In genomic region chr9:76419782-76420380, GRCh38 we compare ENCODE assay signal across 9 cellular contexts. TPM values are rescaled to one million over a fixed set of nuclear protein-coding genes. Genes with fewer than 3 reads are reported as not detected.
A peak's percentile ranks its signal among the peaks of the same experiment; 100 is the strongest.
DNase-seq lines count a peak whose midpoint lies in the region; ATAC-seq and TF ChIP-seq lines count a peak whose summit lies in the region.
"Had no signal": no experiment of that assay in that cellular context is flagged by ENCODE, and none has a peak within 500 bp of the region (broad histone marks: within the 10 kb centered on the region; RNA-seq: fewer than 3 reads in every experiment).

No MANE protein-coding gene starts in this region.

- no peak overlapping the region for H3K4me3 ChIP-seq in Karpas-422 (ENCODE audit: low read length)
- H3K4me3 ChIP-seq in choroid plexus epithelial cell (ENCODE audit: low read depth, low read length): no peak overlapping the region
- no peak overlapping the region for H3K4me3 ChIP-seq in parathyroid adenoma (ENCODE audit: low read depth, low read length)
- H3K4me3 ChIP-seq: BLaER1 had no signal

- H4K20me1 ChIP-seq in Karpas-422 (ENCODE audit: insufficient read depth, low read depth, low read length): no peaks in the 10 kb centered on the region
- H4K20me1 ChIP-seq: BLaER1 had no signal

- H3K36me3 ChIP-seq in Karpas-422 (ENCODE audit: insufficient read depth, low read length) (no peaks in the 10 kb centered on the region), parathyroid adenoma (ENCODE audit: control insufficient read depth, insufficient read depth, low read length) (no peaks in the 10 kb centered on the region)
- H3K36me3 ChIP-seq: BLaER1 had no signal

- no peak overlapping the region for H3K9ac ChIP-seq in Karpas-422 (ENCODE audit: low read length)
- no peak overlapping the region for H3K9ac ChIP-seq in parathyroid adenoma
- H3K9ac ChIP-seq: BLaER1 had no signal

- H3K9me3 ChIP-seq in Karpas-422 (ENCODE audit: low read length) (no peaks in the 10 kb centered on the region), parathyroid adenoma (ENCODE audit: control insufficient read depth, low read length) (no peaks in the 10 kb centered on the region)

- TF ChIP-seq CTCF in choroid plexus epithelial cell (conservative IDR thresholded peaks at IDR 0.05; ENCODE audit: low read depth, low read length): peak; percentile 75
- TF ChIP-seq CTCF in parathyroid adenoma (IDR thresholded peaks at IDR 0.05): peak; percentile 47

- DNase-seq in DMS153 treated with DMSO at 0.1 percent for 48 hours (lab: John Stamatoyannopoulos, UW; ENCODE audit: unreplicated experiment) (peak; percentile 35), DMS153 (lab: John Stamatoyannopoulos, UW) (no peak), Karpas-422 (peak; percentile 66), choroid plexus epithelial cell (ENCODE audit: low read depth) (peak; percentile 44), NCI-H524 treated with DMSO at 0.1 percent for 48 hours (lab: John Stamatoyannopoulos, UW) (no peak)
- DNase-seq in activated T-cell treated with anti-CD3 and anti-CD28 coated beads, Interleukin-2, amount 50 U/mL, for 1 hour: no peak

- H3K9me2 ChIP-seq in Karpas-422 (replicated peaks; ENCODE audit: insufficient read depth, low read length): no peaks in the 10 kb centered on the region

- no peaks in the 10 kb centered on the region for H3K79me2 ChIP-seq in Karpas-422 (ENCODE audit: low read length)
- H3K79me2 ChIP-seq in parathyroid adenoma: no peaks in the 10 kb centered on the region

- no peak for ATAC-seq in HG03571 (IDR thresholded peaks at IDR 0.05; ENCODE audit: unreplicated experiment)

- no peak overlapping the region for H3K4me2 ChIP-seq in Karpas-422 (ENCODE audit: low read depth, low read length, poor library complexity, severe bottlenecking)
- H3K4me2 ChIP-seq in parathyroid adenoma (ENCODE audit: low read length): no peak overlapping the region
- H3K4me2 ChIP-seq: BLaER1 had no signal

- H3K4me1 ChIP-seq in Karpas-422 (ENCODE audit: low read length) (no peaks in the 10 kb centered on the region), parathyroid adenoma (peaks cover 12% of the 10 kb centered on the region)

- H2AFZ ChIP-seq in Karpas-422 (ENCODE audit: low read length) (no peak overlapping the region), parathyroid adenoma (peak overlapping the region; percentile 34)

- H3K27ac ChIP-seq in Karpas-422 (ENCODE audit: low read length): no peak overlapping the region
- H3K27ac ChIP-seq in parathyroid adenoma: no peak overlapping the region
- H3K27ac ChIP-seq: BLaER1 had no signal

- no peaks in the 10 kb centered on the region for H3K27me3 ChIP-seq in Karpas-422 (ENCODE audit: low read length)
- H3K27me3 ChIP-seq in parathyroid adenoma (ENCODE audit: control insufficient read depth, insufficient read depth, low read length): no peaks in the 10 kb centered on the region
- H3K27me3 ChIP-seq: BLaER1 had no signal

RNA-seq across cellular contexts. Expression of gene RFK, which starts 25.7 kb away (rescaled TPM):
- 14.4 and 29.3 TPM in 2 replicates for total RNA-seq in Karpas-422 (2014; rRNA removed; shearing (Covaris generic); ENCODE audit: low replicate concordance)

RNA-seq across cellular contexts. Expression of gene GCNT1, which starts 39.1 kb away (rescaled TPM):
- 10.8 and 13.1 TPM in 2 replicates for total RNA-seq in Karpas-422 (2014; rRNA removed; shearing (Covaris generic); ENCODE audit: low replicate concordance)

Comparison
In these comparisons a context has a peak if more than half of its experiments do, and no peak if none do; other contexts are left out.
1. DNase-seq: peak in DMS153 treated with DMSO at 0.1 percent for 48 hours (single experiment), Karpas-422 (single experiment) and choroid plexus epithelial cell (single experiment); none in DMS153 (single experiment), activated T-cell treated with anti-CD3 and anti-CD28 coated beads, Interleukin-2, amount 50 U/mL, for 1 hour (single experiment) and NCI-H524 treated with DMSO at 0.1 percent for 48 hours (single experiment).